Comparison of ENCODE assay signal across 3 cellular contexts in the genomic region with DNA sequence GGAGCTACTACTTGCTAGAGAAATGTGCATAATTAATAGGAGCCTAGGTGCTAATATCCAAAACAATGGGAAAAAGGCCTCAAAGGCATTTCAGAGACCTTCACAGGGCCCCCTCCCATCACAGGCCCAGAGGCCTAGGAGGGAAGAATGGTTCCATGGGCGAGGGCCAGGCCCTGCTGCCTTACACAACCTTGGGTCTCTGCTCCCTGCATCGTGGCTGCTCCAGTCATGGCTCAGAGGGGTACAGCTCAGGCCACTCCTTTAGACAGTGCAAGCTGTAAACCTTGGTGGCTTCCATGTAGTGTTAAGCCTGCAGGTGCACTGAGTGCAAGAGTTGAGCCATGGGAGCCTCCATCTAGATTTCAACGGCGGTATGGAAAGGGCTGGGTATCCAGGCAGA.
"Had no signal": no experiment of that assay in that cellular context is flagged by ENCODE, and none has a peak within 500 bp of the region (broad histone marks: within the 10 kb centered on the region; RNA-seq: fewer than 3 reads in every experiment).

No MANE protein-coding gene starts in this region.

- DNase-seq: GDM1, GF-D8 had no signal

- ATAC-seq: GM12878 had no signal

- H3K4me3 ChIP-seq: GM12878 had no signal
